In genomic region chr6:108441141-108441540, GRCh38 we compare ENCODE assay signal across 20 cellular contexts.
DNase-seq lines count a peak whose midpoint lies in the region; ATAC-seq and TF ChIP-seq lines count a peak whose summit lies in the region.
"Had no signal": no experiment of that assay in that cellular context is flagged by ENCODE, and none has a peak within 500 bp of the region (broad histone marks: within the 10 kb centered on the region; RNA-seq: fewer than 3 reads in every experiment).

No MANE protein-coding gene starts in this region.

- H2AK5ac ChIP-seq in mesenchymal stem cell (ENCODE audit: low read length, severe bottlenecking): no peak overlapping the region

- H3K9ac ChIP-seq in adipocyte (ENCODE audit: low read length) (no peak overlapping the region), mesenchymal stem cell (ENCODE audit: low read length) (peak overlapping the region; percentile 12)
- H3K9ac ChIP-seq: BLaER1 treated with 17β-estradiol and CSF1 and Interleukin-3, amounts not matched to agents 10 nM and 100 nM had no signal

- no peak overlapping the region for H2BK120ac ChIP-seq in mesenchymal stem cell (ENCODE audit: low read depth, low read length)

- no peaks in the 10 kb centered on the region for H3K36me3 ChIP-seq in adipocyte (ENCODE audit: control insufficient read depth, insufficient read depth, low read length, severe bottlenecking)
- H3K36me3 ChIP-seq in mesenchymal stem cell (ENCODE audit: control insufficient read depth in 1 of 2, insufficient read depth in 2 of 2, low read depth in 1 of 2, low read length in 2 of 2): no peaks in the 10 kb centered on the region
- H3K36me3 ChIP-seq: HAP-1 had no signal

- ATAC-seq in HG02610 (IDR thresholded peaks at IDR 0.05; ENCODE audit: unreplicated experiment) (no peak), GM18861 (IDR thresholded peaks at IDR 0.05; ENCODE audit: unreplicated experiment) (no peak)
- ATAC-seq: A549, HepG2 had no signal

- H3K79me1 ChIP-seq in mesenchymal stem cell (replicated peaks; ENCODE audit: low read length, poor library complexity, severe bottlenecking): no peaks in the 10 kb centered on the region

- no peaks in the 10 kb centered on the region for H3K9me3 ChIP-seq in adipocyte (ENCODE audit: control insufficient read depth, low read length)
- no peaks in the 10 kb centered on the region for H3K9me3 ChIP-seq in mesenchymal stem cell (ENCODE audit: control insufficient read depth, low read length)
- H3K9me3 ChIP-seq: A549, HAP-1 had no signal

- H4K91ac ChIP-seq in mesenchymal stem cell (ENCODE audit: low read length): no peak overlapping the region

- no peak overlapping the region for H2BK15ac ChIP-seq in mesenchymal stem cell (ENCODE audit: low read depth, poor library complexity, severe bottlenecking)

- H3K23ac ChIP-seq in mesenchymal stem cell (ENCODE audit: low read length in 2 of 2): no peak overlapping the region

- peak; percentile 47 for DNase-seq in GM03348 (ENCODE audit: low spot score)
- peak; percentile 24 for DNase-seq in adipocyte (ENCODE audit: low read depth)
- peak; percentile 19 for DNase-seq in fibroblast of pulmonary artery (ENCODE audit: low read depth)
- no peak for DNase-seq in mesenchymal stem cell
- DNase-seq in activated gamma-delta T cell (lab: John Stamatoyannopoulos, UW): no peak
- no peak for DNase-seq in A172 (ENCODE audit: low spot score)
- DNase-seq: CD4-positive, CD25-positive, alpha-beta regulatory T cell; CD8-positive, alpha-beta memory T cell; COR-L47; DMS 273 treated with DMSO at 0.1 percent for 48 hours; DMS53; DND-41; Kasumi-1; KG1 had no signal

- H3K4ac ChIP-seq in mesenchymal stem cell (ENCODE audit: low read depth in 1 of 2, low read length in 2 of 2): no peak overlapping the region

- no peak overlapping the region for H2BK5ac ChIP-seq in mesenchymal stem cell (ENCODE audit: low read depth, low read length, poor library complexity, severe bottlenecking)

- H2BK12ac ChIP-seq in mesenchymal stem cell (ENCODE audit: low read length in 2 of 2): no peak overlapping the region

- no peak overlapping the region for H2AFZ ChIP-seq in mesenchymal stem cell (ENCODE audit: low read depth, low read length)

- H3K27me3 ChIP-seq in adipocyte (replicated peaks; ENCODE audit: control insufficient read depth, insufficient read depth, low read length) (no peaks in the 10 kb centered on the region), mesenchymal stem cell (ENCODE audit: control insufficient read depth in 1 of 2, insufficient read depth in 1 of 2, low read length in 2 of 2) (no peaks in the 10 kb centered on the region)

- no peak overlapping the region for H3K4me2 ChIP-seq in mesenchymal stem cell (ENCODE audit: low read length, poor library complexity, severe bottlenecking)
- H3K4me2 ChIP-seq: A549; BLaER1 treated with 17β-estradiol and CSF1 and Interleukin-3, amounts not matched to agents 10 nM and 100 nM had no signal

- no peak overlapping the region for H4K8ac ChIP-seq in mesenchymal stem cell (ENCODE audit: low read length)

- H3K27ac ChIP-seq in mesenchymal stem cell (ENCODE audit: low read length, poor library complexity, severe bottlenecking): no peak overlapping the region
- H3K27ac ChIP-seq: A549; BLaER1 treated with 17β-estradiol and CSF1 and Interleukin-3, amounts not matched to agents 10 nM and 100 nM had no signal

- TF ChIP-seq CTCF in fibroblast of pulmonary artery (IDR thresholded peaks at IDR 0.05; ENCODE audit: low read length, missing control alignments): no peak

- H3K18ac ChIP-seq in mesenchymal stem cell (ENCODE audit: low read depth in 1 of 2, low read length in 2 of 2): no peak overlapping the region

- H3K14ac ChIP-seq in mesenchymal stem cell (ENCODE audit: low read length in 2 of 2): no peak overlapping the region

- H3K4me1 ChIP-seq in adipocyte (ENCODE audit: control insufficient read depth, insufficient read depth, low read length): peaks cover 18% of the 10 kb centered on the region
- H3K4me1 ChIP-seq in mesenchymal stem cell (ENCODE audit: control insufficient read depth, insufficient read depth, low read depth, low read length): no peaks in the 10 kb centered on the region
- H3K4me1 ChIP-seq: A549, HAP-1 had no signal

- H3K4me3 ChIP-seq in adipocyte (ENCODE audit: low read length) (peak overlapping the region; percentile 36), fibroblast of pulmonary artery (replicated peaks; ENCODE audit: low read depth, low read length) (no peak overlapping the region), mesenchymal stem cell (ENCODE audit: insufficient read depth in 1 of 2, low read depth in 1 of 2, low read length in 2 of 2) (no peak overlapping the region)
- H3K4me3 ChIP-seq: A549; BLaER1 treated with 17β-estradiol and CSF1 and Interleukin-3, amounts not matched to agents 10 nM and 100 nM; HAP-1 had no signal

Comparison
In these comparisons a context has a peak if more than half of its experiments do, and no peak if none do; other contexts are left out.
1. DNase-seq: peak in GM03348 (single experiment), adipocyte (single experiment) and fibroblast of pulmonary artery (single experiment); none in mesenchymal stem cell (single experiment), activated gamma-delta T cell (single experiment) and A172 (single experiment).